7 cellular contexts compared by ENCODE assay signal in genomic region chr12:27969901-27970390, GRCh38. TPM values are rescaled to one million over a fixed set of nuclear protein-coding genes. Genes with fewer than 3 reads are reported as not detected.
DNase-seq lines count a peak whose midpoint lies in the region; ATAC-seq and TF ChIP-seq lines count a peak whose summit lies in the region.

No MANE protein-coding gene starts in this region.

- intact Hi-C loops in HCT116 (cut with micrococcal nuclease) = loop anchor here (10.0 kb wide), 1 partner anchor 205 kb away; no protein-coding TSS in a partner anchor
- intact Hi-C loops in activated CD4-positive, alpha-beta memory T cell treated with anti-CD3 and anti-CD28 coated beads for 36 hours (cut with micrococcal nuclease) = loop anchor here (5.0 to 10.0 kb wide), 2 partner anchors 97 to 205 kb away; no protein-coding TSS in a partner anchor

- no peak overlapping the region for H3K27ac Mint-ChIP-seq in activated CD4-positive, alpha-beta memory T cell treated with anti-CD3 and anti-CD28 coated beads for 36 hours
- peak overlapping the region; percentile 68 for H3K27ac Mint-ChIP-seq in stimulated activated naive CD8-positive, alpha-beta T cell treated with anti-CD3 and anti-CD28 coated beads, Interleukin-15, Interleukin-2, amounts not matched to agents 100 ng/mL and 50 ng/mL, for 24 hours

- no peaks in the 10 kb centered on the region for H3K36me3 Mint-ChIP-seq in activated CD4-positive, alpha-beta memory T cell treated with anti-CD3 and anti-CD28 coated beads for 36 hours
- no peaks in the 10 kb centered on the region for H3K36me3 Mint-ChIP-seq in stimulated activated naive CD8-positive, alpha-beta T cell treated with anti-CD3 and anti-CD28 coated beads, Interleukin-15, Interleukin-2, amounts not matched to agents 100 ng/mL and 50 ng/mL, for 24 hours (ENCODE audit: low read depth)

- H3K4me3 Mint-ChIP-seq in activated CD4-positive, alpha-beta memory T cell treated with anti-CD3 and anti-CD28 coated beads for 36 hours = peak overlapping the region; percentile 75
- H3K4me3 Mint-ChIP-seq in stimulated activated naive CD8-positive, alpha-beta T cell treated with anti-CD3 and anti-CD28 coated beads, Interleukin-15, Interleukin-2, amounts not matched to agents 100 ng/mL and 50 ng/mL, for 24 hours = peak overlapping the region; percentile 85

- H3K9ac ChIP-seq in HCT116 (ENCODE audit: low read length) (peak overlapping the region; percentile 39; the same call in 1 of the 2 replicates), muscle layer of colon (ENCODE audit: low read length) (no peak overlapping the region)

- H3K9me3 ChIP-seq in HCT116 (ENCODE audit: control insufficient read depth in 1 of 2, insufficient read depth in 1 of 2, low read depth in 1 of 2, low read length in 2 of 2) (no peaks in the 10 kb centered on the region), MG63 (no peaks in the 10 kb centered on the region), muscle layer of colon (ENCODE audit: low read length) (no peaks in the 10 kb centered on the region)

- peak overlapping the region; percentile 93 for H3K4me2 ChIP-seq in HCT116 (ENCODE audit: low read length)

- H3K79me2 ChIP-seq in HCT116 (ENCODE audit: insufficient read depth, low read length) = no peaks in the 10 kb centered on the region

- no peak for TF ChIP-seq POLR2A in HCT116 (IDR thresholded peaks at IDR 0.05; ENCODE audit: borderline replicate concordance, extremely low read depth, insufficient read depth, insufficient read length)
- no peak for TF ChIP-seq POLR2A in erythroblast (IDR thresholded peaks at IDR 0.05; ENCODE audit: low read length)

- H3K9me3 Mint-ChIP-seq in activated CD4-positive, alpha-beta memory T cell treated with anti-CD3 and anti-CD28 coated beads for 36 hours = no peaks in the 10 kb centered on the region
- no peaks in the 10 kb centered on the region for H3K9me3 Mint-ChIP-seq in stimulated activated naive CD8-positive, alpha-beta T cell treated with anti-CD3 and anti-CD28 coated beads, Interleukin-15, Interleukin-2, amounts not matched to agents 100 ng/mL and 50 ng/mL, for 24 hours

- RAD21 ChIA-PET in HCT116 (lab: Charles Lee; ENCODE audit: low non-redundant PET in 1 of 2, low total read pairs in 2 of 2, uncharacterized antibody in 2 of 2, unreplicated experiment in 2 of 2) = interaction anchor here in 1 of 2 experiments (0.7 kb wide), 1 partner anchor 63 kb away, joined by 4 read pairs; no protein-coding TSS in a partner anchor

- BruUV-seq in HCT116 (replicated peaks; lab: Mats Ljungman, UMichigan) = no TSS peak

- peak; percentile 65 for TF ChIP-seq RAD21 in HCT116 (IDR thresholded peaks at IDR 0.05; ENCODE audit: low read depth)

- H3K36me3 ChIP-seq in HCT116 (ENCODE audit: control insufficient read depth in 1 of 2, insufficient read depth in 2 of 2, low read length in 2 of 2) = no peaks in the 10 kb centered on the region
- no peaks in the 10 kb centered on the region for H3K36me3 ChIP-seq in MG63
- H3K36me3 ChIP-seq in muscle layer of colon (ENCODE audit: insufficient read depth, low read length) = no peaks in the 10 kb centered on the region

- no peaks in the 10 kb centered on the region for H3K9me2 ChIP-seq in HCT116 (ENCODE audit: insufficient read depth)

- H3K4me1 Mint-ChIP-seq in activated CD4-positive, alpha-beta memory T cell treated with anti-CD3 and anti-CD28 coated beads for 36 hours (ENCODE audit: low read depth) = peaks cover 28% of the 10 kb centered on the region
- H3K4me1 Mint-ChIP-seq in stimulated activated naive CD8-positive, alpha-beta T cell treated with anti-CD3 and anti-CD28 coated beads, Interleukin-15, Interleukin-2, amounts not matched to agents 100 ng/mL and 50 ng/mL, for 24 hours (ENCODE audit: low read depth) = peaks cover 22% of the 10 kb centered on the region

- peaks cover 78% of the 10 kb centered on the region for H3K27me3 Mint-ChIP-seq in activated CD4-positive, alpha-beta memory T cell treated with anti-CD3 and anti-CD28 coated beads for 36 hours
- peaks cover 90% of the 10 kb centered on the region for H3K27me3 Mint-ChIP-seq in stimulated activated naive CD8-positive, alpha-beta T cell treated with anti-CD3 and anti-CD28 coated beads, Interleukin-15, Interleukin-2, amounts not matched to agents 100 ng/mL and 50 ng/mL, for 24 hours

- no peak overlapping the region for H3K27ac ChIP-seq in HCT116 (ENCODE audit: low read depth, low read length)
- peak overlapping the region; percentile 56 for H3K27ac ChIP-seq in muscle layer of colon (ENCODE audit: low read depth, low read length)

- peak; percentile 45 for DNase-seq in HCT116 (ENCODE audit: low read depth, low spot score)
- DNase-seq in MG63 = peak; percentile 62
- peak; percentile 70 for DNase-seq in activated CD4-positive, alpha-beta memory T cell treated with anti-CD3 and anti-CD28 coated beads for 36 hours
- peak; percentile 55 to 60 for DNase-seq in erythroblast (lab: John Stamatoyannopoulos, UW)

- H3K4me3 ChIP-seq in HCT116 (replicated peaks in 1 of 2; ENCODE audit: low read depth in 1 of 2, low read length in 2 of 2) = peak overlapping the region; percentile 49 to 60
- peak overlapping the region; percentile 52 for H3K4me3 ChIP-seq in MG63
- H3K4me3 ChIP-seq in muscle layer of colon (ENCODE audit: low read depth in 1 of 2, low read length in 2 of 2) = peak overlapping the region; percentile 51 to 68

- TF ChIP-seq CTCF in HCT116 (IDR thresholded peaks at IDR 0.05 in 2 of 3, conservative IDR thresholded peaks at IDR 0.05 in 1 of 3; ENCODE audit: borderline replicate concordance in 1 of 3, insufficient read depth in 1 of 3, low read depth in 2 of 3, low read length in 2 of 3) = peak in 2 of 3 experiments; percentile 14 to 15; a peak in 1 of 6 replicates

- H3K27me3 ChIP-seq in HCT116 (ENCODE audit: insufficient read depth, low read length) (no peaks in the 10 kb centered on the region), MG63 (peaks cover 18% of the 10 kb centered on the region), muscle layer of colon (ENCODE audit: control insufficient read depth in 1 of 2, insufficient read depth in 2 of 2, low read length in 2 of 2) (peaks cover 45 to 65% of the 10 kb centered on the region in 2 donors)

- peak; percentile 80 for ATAC-seq in GM18498 (IDR thresholded peaks at IDR 0.05; ENCODE audit: unreplicated experiment)
- peak; percentile 82 for ATAC-seq in HCT116

- POLR2A ChIA-PET in HCT116 (lab: Charles Lee) = no interaction called here
- POLR2A ChIA-PET in activated CD4-positive, alpha-beta memory T cell treated with anti-CD3 and anti-CD28 coated beads for 36 hours (lab: Charles Lee) = no interaction called here

- CTCF ChIA-PET in HCT116 (lab: Charles Lee) = interaction anchor here (1.6 kb wide), 1 partner anchor 201 kb away, joined by 5 read pairs; no protein-coding TSS in a partner anchor
- CTCF ChIA-PET in activated CD4-positive, alpha-beta memory T cell treated with anti-CD3 and anti-CD28 coated beads for 36 hours (lab: Charles Lee) = interaction anchor here (0.8 to 1.8 kb wide), 6 partner anchors 19 to 567 kb away, joined by 3 to 4 read pairs (median 3); no protein-coding TSS in a partner anchor

- H3K4me1 ChIP-seq in HCT116 (ENCODE audit: control insufficient read depth in 1 of 2, insufficient read depth in 2 of 2, low read length in 2 of 2) (peaks cover 17 to 43% of the 10 kb centered on the region in 2 experiments), muscle layer of colon (ENCODE audit: insufficient read depth, low read length) (peaks cover 13% of the 10 kb centered on the region)

- H4K20me1 ChIP-seq in HCT116 (ENCODE audit: insufficient read depth) = no peaks in the 10 kb centered on the region

- H2AFZ ChIP-seq in HCT116 (ENCODE audit: low read depth, low read length, poor library complexity, severe bottlenecking) = peak overlapping the region; percentile 98

TF ChIP-seq in HCT116, 20 proteins besides CTCF, POLR2A, EP300 and RAD21:
- TF ChIP-seq, protein P1, sequence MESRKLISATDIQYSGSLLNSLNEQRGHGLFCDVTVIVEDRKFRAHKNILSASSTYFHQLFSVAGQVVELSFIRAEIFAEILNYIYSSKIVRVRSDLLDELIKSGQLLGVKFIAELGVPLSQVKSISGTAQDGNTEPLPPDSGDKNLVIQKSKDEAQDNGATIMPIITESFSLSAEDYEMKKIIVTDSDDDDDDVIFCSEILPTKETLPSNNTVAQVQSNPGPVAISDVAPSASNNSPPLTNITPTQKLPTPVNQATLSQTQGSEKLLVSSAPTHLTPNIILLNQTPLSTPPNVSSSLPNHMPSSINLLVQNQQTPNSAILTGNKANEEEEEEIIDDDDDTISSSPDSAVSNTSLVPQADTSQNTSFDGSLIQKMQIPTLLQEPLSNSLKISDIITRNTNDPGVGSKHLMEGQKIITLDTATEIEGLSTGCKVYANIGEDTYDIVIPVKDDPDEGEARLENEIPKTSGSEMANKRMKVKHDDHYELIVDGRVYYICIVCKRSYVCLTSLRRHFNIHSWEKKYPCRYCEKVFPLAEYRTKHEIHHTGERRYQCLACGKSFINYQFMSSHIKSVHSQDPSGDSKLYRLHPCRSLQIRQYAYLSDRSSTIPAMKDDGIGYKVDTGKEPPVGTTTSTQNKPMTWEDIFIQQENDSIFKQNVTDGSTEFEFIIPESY (IDR thresholded peaks at IDR 0.05; ENCODE audit: extremely low read depth, insufficient replicate concordance, low read length) = no peak
- no peak for TF ChIP-seq FOSL1 (IDR thresholded peaks at IDR 0.05; ENCODE audit: low read depth)
- TF ChIP-seq POLR2AphosphoS5 (IDR thresholded peaks at IDR 0.05; ENCODE audit: low read depth, low read length) = no peak
- no peak for TF ChIP-seq EZH2phosphoT487 (IDR thresholded peaks at IDR 0.05; ENCODE audit: borderline replicate concordance)
- TF ChIP-seq MAX (IDR thresholded peaks at IDR 0.05) = peak; percentile 90
- TF ChIP-seq, protein P2, sequence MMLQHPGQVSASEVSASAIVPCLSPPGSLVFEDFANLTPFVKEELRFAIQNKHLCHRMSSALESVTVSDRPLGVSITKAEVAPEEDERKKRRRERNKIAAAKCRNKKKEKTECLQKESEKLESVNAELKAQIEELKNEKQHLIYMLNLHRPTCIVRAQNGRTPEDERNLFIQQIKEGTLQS (IDR thresholded peaks at IDR 0.05) = no peak
- TF ChIP-seq JUND (IDR thresholded peaks at IDR 0.05) = no peak
- no peak for TF ChIP-seq EZH2 (IDR thresholded peaks at IDR 0.05)
- TF ChIP-seq ZFX (IDR thresholded peaks at IDR 0.05) = no peak
- TF ChIP-seq CBX3 (IDR thresholded peaks at IDR 0.05; ENCODE audit: low read depth) = peak; percentile 56; the same call in 1 of the 2 replicates

RNA-seq across cellular contexts. Expression of gene PTHLH, which starts 2.6 kb away (rescaled TPM):
- total RNA-seq in HCT116 (2021; ENCODE audit: unreplicated experiment) = not detected
- 0.05 and 0.14 TPM in 2 replicates for polyA plus RNA-seq in HCT116 (2012)
- not detected in 2 replicates for total RNA-seq in MG63 (2014; rRNA removed; shearing (Covaris generic); ENCODE audit: low replicate concordance)
- total RNA-seq in activated CD4-positive, alpha-beta memory T cell treated with anti-CD3 and anti-CD28 coated beads for 36 hours = under 1 TPM in 1 of 2 experiments, not detected in 1; 0.12 TPM
